ENCODE assay signal across 22 cellular contexts in the genomic region with DNA sequence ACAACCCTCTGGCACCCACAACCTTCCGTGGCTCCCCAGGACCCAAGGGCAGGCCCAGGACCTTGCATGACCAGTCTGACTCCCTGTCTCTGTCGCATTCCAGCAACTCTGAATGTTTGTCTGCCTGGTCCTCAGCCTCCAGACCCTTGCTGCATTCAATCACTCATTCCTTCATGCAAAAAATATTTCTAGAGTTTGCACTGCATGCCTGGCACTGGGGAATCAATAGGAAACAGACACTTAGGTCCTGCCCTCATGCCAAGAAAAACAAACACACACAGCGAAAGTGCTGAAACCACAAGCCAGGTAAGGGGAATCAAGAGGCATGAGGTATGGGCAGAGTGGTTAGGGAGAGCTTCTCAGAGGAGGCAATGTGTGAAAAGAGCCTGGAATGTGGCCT. TPM values are rescaled to one million over a fixed set of nuclear protein-coding genes. Genes with fewer than 3 reads are reported as not detected.
"Had no signal": no experiment of that assay in that cellular context is flagged by ENCODE, and none has a peak within 500 bp of the region (broad histone marks: within the 10 kb centered on the region; RNA-seq: fewer than 3 reads in every experiment).

No MANE protein-coding gene starts in this region.

RNA-seq across cellular contexts. Expression of a gene that starts 1.9 kb away (rescaled TPM):
- total RNA-seq: heart left ventricle; kidney epithelial cell; left cardiac atrium; left ventricle myocardium inferior; lower leg skin; mesothelial cell of epicardium; mononuclear cell; myocyte; naive thymus-derived CD4-positive, alpha-beta T cell; natural killer cell treated with Interleukin-12 subunit alpha and Interleukin-12 subunit beta and Interleukin-15 and Interleukin-18, amount 100 ng/mL, for 72 hours; omental fat pad; psoas muscle; sigmoid colon; spleen; temporal lobe; transverse colon; urinary bladder; vagina had no signal
- polyA plus RNA-seq: heart left ventricle; immature natural killer cell; naive thymus-derived CD4-positive, alpha-beta T cell; neural cell; psoas muscle; sigmoid colon; small intestine; spleen; thymus; urinary bladder had no signal
